ENCODE assay signal across 11 cellular contexts in the genomic region with DNA sequence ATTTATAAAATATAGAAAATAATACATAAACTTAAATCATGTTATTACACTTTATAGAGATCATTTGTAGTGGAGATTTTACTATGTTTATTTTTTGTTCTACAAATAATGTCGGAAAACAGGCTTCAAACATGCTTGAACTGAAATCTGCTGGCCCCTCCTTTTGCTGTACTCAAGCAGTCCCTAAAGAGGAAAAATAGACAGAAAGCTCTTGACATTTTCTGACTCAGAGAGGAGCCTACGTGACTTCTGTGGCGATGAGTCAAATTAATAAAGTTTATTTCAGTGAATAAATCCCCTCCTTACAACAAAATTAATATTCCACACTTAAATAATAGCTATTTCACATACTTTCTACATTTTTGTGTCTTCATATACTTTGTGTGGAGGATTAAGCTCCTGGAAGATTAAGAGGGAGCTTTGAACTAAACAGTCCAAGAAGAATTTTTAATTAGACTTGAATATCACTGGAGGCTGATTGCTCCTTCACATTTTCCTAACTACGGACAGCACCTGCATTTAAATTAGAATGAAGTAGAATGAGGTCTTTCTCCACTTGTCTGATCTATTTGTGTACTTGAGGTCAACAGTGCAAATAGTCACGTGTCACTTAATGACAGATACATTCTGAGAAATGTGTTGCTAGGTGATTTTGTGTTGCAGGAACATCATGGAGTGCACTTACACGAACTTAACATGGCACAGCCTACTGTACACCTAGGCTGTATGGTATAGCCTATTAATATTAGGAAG. TPM values are rescaled to one million over a fixed set of nuclear protein-coding genes. Genes with fewer than 3 reads are reported as not detected.
DNase-seq lines count a peak whose midpoint lies in the region; ATAC-seq and TF ChIP-seq lines count a peak whose summit lies in the region.
"Had no signal": no experiment of that assay in that cellular context is flagged by ENCODE, and none has a peak within 500 bp of the region (broad histone marks: within the 10 kb centered on the region; RNA-seq: fewer than 3 reads in every experiment).

No MANE protein-coding gene starts in this region.

- no peak for TF ChIP-seq CTCF in MCF 10A (IDR thresholded peaks at IDR 0.05; ENCODE audit: unreplicated experiment)
- no peak for TF ChIP-seq CTCF in breast epithelium (IDR thresholded peaks at IDR 0.05)
- TF ChIP-seq CTCF in choroid plexus epithelial cell (conservative IDR thresholded peaks at IDR 0.05; ENCODE audit: low read depth, low read length), result no peak
- TF ChIP-seq CTCF in upper lobe of right lung (IDR thresholded peaks at IDR 0.05), result no peak

- BruUV-seq in MCF 10A (replicated peaks; lab: Mats Ljungman, UMichigan), result no TSS peak

- TF ChIP-seq POLR2A in breast epithelium (IDR thresholded peaks at IDR 0.05), result no peak

- no peaks in the 10 kb centered on the region for H3K36me3 Mint-ChIP-seq in MCF 10A (ENCODE audit: insufficient read depth, unreplicated experiment)

- peak; percentile 52 for ATAC-seq in upper lobe of right lung
- ATAC-seq in SK-N-SH treated with all-trans-retinoic acid at 6 μM for 48 hours, result no peak

- peaks cover 24% of the 10 kb centered on the region for H3K4me1 Mint-ChIP-seq in MCF 10A (ENCODE audit: insufficient read depth, unreplicated experiment)

- H3K4me3 Mint-ChIP-seq in MCF 10A (ENCODE audit: unreplicated experiment), result no peak overlapping the region

- no peaks in the 10 kb centered on the region for H3K9me3 ChIP-seq in breast epithelium
- no peaks in the 10 kb centered on the region for H3K9me3 ChIP-seq in upper lobe of right lung

- H3K27ac ChIP-seq in breast epithelium (no peak overlapping the region), upper lobe of right lung (no peak overlapping the region)

- H3K9me3 Mint-ChIP-seq in MCF 10A (ENCODE audit: unreplicated experiment), result no peaks in the 10 kb centered on the region

- H3K36me3 ChIP-seq in breast epithelium, result no peaks in the 10 kb centered on the region
- no peaks in the 10 kb centered on the region for H3K36me3 ChIP-seq in upper lobe of right lung

- H3K27ac Mint-ChIP-seq in MCF 10A (ENCODE audit: low read depth, unreplicated experiment), result no peak overlapping the region

- DNase-seq in MCF 10A (ENCODE audit: unreplicated experiment) (peak; percentile 21), breast epithelium (ENCODE audit: low spot score in 2 of 2) (no peak), NCI-H146 treated with DMSO at 0.1 percent for 48 hours (lab: John Stamatoyannopoulos, UW; ENCODE audit: unreplicated experiment) (peak; percentile 100), choroid plexus epithelial cell (ENCODE audit: low read depth) (peak; percentile 43), upper lobe of right lung (no peak), kidney glomerular epithelial cell (lab: John Stamatoyannopoulos, UW) (no peak), iPS-NIHi7 (ENCODE audit: extremely low spot score) (no peak)
- DNase-seq: activated CD4-positive, alpha-beta T cell treated with anti-CD3 and anti-CD28 coated beads, Interleukin-2, amount 50 U/mL, for 1 hour; dermis blood vessel endothelial cell; Karpas-422 had no signal

- CTCF ChIA-PET in MCF 10A (lab: Yijun Ruan, JAX), result interaction anchor here (0.6 to 1.7 kb wide), 5 partner anchors 18 to 234 kb away, joined by 3 to 8 read pairs (median 3); no protein-coding TSS in a partner anchor

- H3K4me3 ChIP-seq in breast epithelium, result no peak overlapping the region
- H3K4me3 ChIP-seq in choroid plexus epithelial cell (ENCODE audit: low read depth, low read length), result no peak overlapping the region
- no peak overlapping the region for H3K4me3 ChIP-seq in upper lobe of right lung

- intact Hi-C loops in MCF 10A (cut with micrococcal nuclease) (no loop called here), breast epithelium (cut with DNase I; ENCODE audit: low total_unique reads) (no loop called here), upper lobe of right lung (cut with DNase I) (no loop called here)

- H3K27me3 ChIP-seq in breast epithelium (no peaks in the 10 kb centered on the region), upper lobe of right lung (no peaks in the 10 kb centered on the region)

- POLR2A ChIA-PET in MCF 10A (lab: Yijun Ruan, JAX), result interaction anchor here (0.6 to 1.1 kb wide), 5 partner anchors 10 to 896 kb away, joined by 3 to 6 read pairs (median 3); a partner anchor contains a TSS

- no peaks in the 10 kb centered on the region for H3K27me3 Mint-ChIP-seq in MCF 10A (ENCODE audit: insufficient read depth, unreplicated experiment)

- no peaks in the 10 kb centered on the region for H3K4me1 ChIP-seq in breast epithelium
- H3K4me1 ChIP-seq in upper lobe of right lung, result peaks cover 27% of the 10 kb centered on the region

TF ChIP-seq in SK-N-SH treated with all-trans-retinoic acid at 6 μM for 48 hours, 23 proteins besides CTCF, POLR2A, EP300 and RAD21:
- TF ChIP-seq PPARA (CRISPR knock-in tag; IDR thresholded peaks at IDR 0.05; ENCODE audit: borderline replicate concordance), result no peak
- TF ChIP-seq, protein P1, sequence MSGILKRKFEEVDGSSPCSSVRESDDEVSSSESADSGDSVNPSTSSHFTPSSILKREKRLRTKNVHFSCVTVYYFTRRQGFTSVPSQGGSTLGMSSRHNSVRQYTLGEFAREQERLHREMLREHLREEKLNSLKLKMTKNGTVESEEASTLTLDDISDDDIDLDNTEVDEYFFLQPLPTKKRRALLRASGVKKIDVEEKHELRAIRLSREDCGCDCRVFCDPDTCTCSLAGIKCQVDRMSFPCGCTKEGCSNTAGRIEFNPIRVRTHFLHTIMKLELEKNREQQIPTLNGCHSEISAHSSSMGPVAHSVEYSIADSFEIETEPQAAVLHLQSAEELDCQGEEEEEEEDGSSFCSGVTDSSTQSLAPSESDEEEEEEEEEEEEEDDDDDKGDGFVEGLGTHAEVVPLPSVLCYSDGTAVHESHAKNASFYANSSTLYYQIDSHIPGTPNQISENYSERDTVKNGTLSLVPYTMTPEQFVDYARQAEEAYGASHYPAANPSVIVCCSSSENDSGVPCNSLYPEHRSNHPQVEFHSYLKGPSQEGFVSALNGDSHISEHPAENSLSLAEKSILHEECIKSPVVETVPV (CRISPR knock-in tag; IDR thresholded peaks at IDR 0.05), result no peak
- no peak for TF ChIP-seq ZNF565 (CRISPR knock-in tag; conservative IDR thresholded peaks at IDR 0.05; ENCODE audit: low read depth)
- no peak for TF ChIP-seq CSDC2 (CRISPR knock-in tag; IDR thresholded peaks at IDR 0.05)
- TF ChIP-seq ZNF8 (CRISPR knock-in tag; IDR thresholded peaks at IDR 0.05), result no peak
- TF ChIP-seq TCF4 (CRISPR knock-in tag; IDR thresholded peaks at IDR 0.05; ENCODE audit: borderline replicate concordance), result no peak
- no peak for TF ChIP-seq OSR1 (CRISPR knock-in tag; IDR thresholded peaks at IDR 0.05)
- TF ChIP-seq ESRRG (CRISPR knock-in tag; IDR thresholded peaks at IDR 0.05), result no peak
TF ChIP-seq in SK-N-SH treated with all-trans-retinoic acid at 6 μM for 48 hours: peak in this region for 0.

RNA-seq across cellular contexts. Expression of a gene that starts 1.7 kb away (rescaled TPM):
- 9.9 and 15.8 TPM in 2 replicates for total RNA-seq in MCF 10A (2022)
- total RNA-seq in breast epithelium, result 1 to 10 TPM in 2 of 3 donors, under 1 TPM in 1; 0.98 to 2.8 (median 1.3) TPM
- total RNA-seq in upper lobe of right lung, result 61.2 TPM
- total RNA-seq: dermis blood vessel endothelial cell had no signal

RNA-seq across cellular contexts. Expression of a gene that starts 47.2 kb away (rescaled TPM):
- not detected in 2 replicates for total RNA-seq in MCF 10A (2022)
- not detected for total RNA-seq in breast epithelium
- not detected for total RNA-seq in upper lobe of right lung
- total RNA-seq: dermis blood vessel endothelial cell had no signal

Comparison
In these comparisons a context has a peak if more than half of its experiments do, and no peak if none do; other contexts are left out.
1. DNase-seq: peak in MCF 10A (single experiment), NCI-H146 treated with DMSO at 0.1 percent for 48 hours (single experiment) and choroid plexus epithelial cell (single experiment); none in breast epithelium (0 of 2), upper lobe of right lung (single experiment), kidney glomerular epithelial cell (single experiment) and iPS-NIHi7 (single experiment).